ENCODE assay signal across 2 cellular contexts in the genomic region with DNA sequence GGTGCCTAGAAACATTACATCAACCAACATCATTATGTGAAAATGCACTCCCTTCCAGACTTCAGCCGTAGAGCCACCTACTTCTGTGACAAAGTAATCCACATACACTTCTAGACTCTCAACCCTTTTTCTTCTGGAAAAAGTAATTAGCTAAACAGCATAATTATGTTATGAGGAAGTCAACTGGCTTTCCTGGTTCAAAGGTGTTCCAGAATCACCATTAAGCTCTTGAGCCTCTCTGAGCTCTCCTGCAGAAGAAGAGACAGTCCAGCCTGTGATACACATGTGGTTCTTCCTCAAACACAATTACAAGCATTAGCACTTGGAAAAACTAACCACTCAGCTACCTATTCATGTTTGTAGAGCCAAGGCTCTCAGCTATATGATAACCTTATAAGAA.
TF ChIP-seq lines count a peak whose summit lies in the region.

No MANE protein-coding gene starts in this region.

TF ChIP-seq in liver, 16 proteins besides CTCF, POLR2A, EP300 and RAD21 (continued from another document):
- TF ChIP-seq FOXA2 (IDR thresholded peaks at IDR 0.05) (no peak), JUND (IDR thresholded peaks at IDR 0.05) (no peak)

TF ChIP-seq in HepG2, 621 proteins besides CTCF, POLR2A, EP300 and RAD21 (continued from another document):
- no peak for TF ChIP-seq KDM4B (CRISPR knock-in tag; IDR thresholded peaks at IDR 0.05)
- TF ChIP-seq ZNF570 (CRISPR knock-in tag; IDR thresholded peaks at IDR 0.05; ENCODE audit: borderline replicate concordance) = no peak
- no peak for TF ChIP-seq ZNF296 (CRISPR knock-in tag; conservative IDR thresholded peaks at IDR 0.05)
- TF ChIP-seq TP53 (CRISPR knock-in tag; conservative IDR thresholded peaks at IDR 0.05) = no peak
- no peak for TF ChIP-seq PAX8 (CRISPR knock-in tag; IDR thresholded peaks at IDR 0.05; ENCODE audit: borderline replicate concordance)
- no peak for TF ChIP-seq DRAP1 (CRISPR knock-in tag; IDR thresholded peaks at IDR 0.05)
- TF ChIP-seq ZNF839 (CRISPR knock-in tag; IDR thresholded peaks at IDR 0.05; ENCODE audit: borderline replicate concordance) = no peak
- TF ChIP-seq KAT2B (IDR thresholded peaks at IDR 0.05; ENCODE audit: borderline replicate concordance, low read depth, low read length) = no peak
- no peak for TF ChIP-seq ZFP1 (CRISPR knock-in tag; IDR thresholded peaks at IDR 0.05)
- no peak for TF ChIP-seq TGIF2 (CRISPR knock-in tag; IDR thresholded peaks at IDR 0.05)
- no peak for TF ChIP-seq HDAC2 (CRISPR knock-in tag; IDR thresholded peaks at IDR 0.05)
- TF ChIP-seq PPARG (CRISPR knock-in tag; conservative IDR thresholded peaks at IDR 0.05) = no peak
- TF ChIP-seq, protein P1, sequence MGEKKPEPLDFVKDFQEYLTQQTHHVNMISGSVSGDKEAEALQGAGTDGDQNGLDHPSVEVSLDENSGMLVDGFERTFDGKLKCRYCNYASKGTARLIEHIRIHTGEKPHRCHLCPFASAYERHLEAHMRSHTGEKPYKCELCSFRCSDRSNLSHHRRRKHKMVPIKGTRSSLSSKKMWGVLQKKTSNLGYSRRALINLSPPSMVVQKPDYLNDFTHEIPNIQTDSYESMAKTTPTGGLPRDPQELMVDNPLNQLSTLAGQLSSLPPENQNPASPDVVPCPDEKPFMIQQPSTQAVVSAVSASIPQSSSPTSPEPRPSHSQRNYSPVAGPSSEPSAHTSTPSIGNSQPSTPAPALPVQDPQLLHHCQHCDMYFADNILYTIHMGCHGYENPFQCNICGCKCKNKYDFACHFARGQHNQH (CRISPR knock-in tag; IDR thresholded peaks at IDR 0.05) = no peak
